24 cellular contexts compared by ENCODE assay signal in genomic region chr15:32828507-32829186, GRCh38.
A peak's percentile ranks its signal among the peaks of the same experiment; 100 is the strongest.
DNase-seq lines count a peak whose midpoint lies in the region; ATAC-seq, FAIRE-seq and TF ChIP-seq lines count a peak whose summit lies in the region.
"Had no signal": no experiment of that assay in that cellular context is flagged by ENCODE, and none has a peak within 500 bp of the region (broad histone marks: within the 10 kb centered on the region; RNA-seq: fewer than 3 reads in every experiment).

No MANE protein-coding gene starts in this region.

- no peaks in the 10 kb centered on the region for H3K9me1 ChIP-seq in keratinocyte (ENCODE audit: control insufficient read depth, extremely low read depth, insufficient read depth, low read length)

- FAIRE-seq in HTR-8/SVneo (lab: Jason Lieb, UNC) (no peak), astrocyte (lab: Jason Lieb, UNC) (peak; percentile 93), keratinocyte (lab: Jason Lieb, UNC) (no peak)
- FAIRE-seq: G401.6 had no signal

- H3K4me3 ChIP-seq in AG09309 (ENCODE audit: control insufficient read depth, low read depth, low read length) (no peak overlapping the region), astrocyte (ENCODE audit: insufficient read depth, low read depth, low read length) (peak overlapping the region; percentile 14), keratinocyte (ENCODE audit: control insufficient read depth in 2 of 3, extremely low read depth in 1 of 3, insufficient read depth in 2 of 3, low read depth in 1 of 3, low read length in 3 of 3) (no peak overlapping the region), heart right ventricle (no peak overlapping the region), MG63 (no peak overlapping the region)
- H3K4me3 ChIP-seq: HAP-1, left lung, PC-9, uterus had no signal

- H3K27ac Mint-ChIP-seq in astrocyte (ENCODE audit: unreplicated experiment): no peak overlapping the region
- H3K27ac Mint-ChIP-seq: activated CD4-positive, alpha-beta T cell treated with anti-CD3 and anti-CD28 coated beads, Interleukin-2, amount 10 ng/mL, durations not matched to agents 24 days and 14 days; activated T-helper 1 cell treated with anti-CD3 and anti-CD28 coated beads, Interleukin-12 subunit alpha, Interleukin-12 subunit beta, Interleukin-2, Interleukin-4 antibody, amounts not matched to agents 30 ng/mL and 10 ng/mL and 1 ng/mL, durations not matched to agents 14 hours and 24 hours and 36 hours; natural killer cell treated with Interleukin-12 subunit alpha and Interleukin-12 subunit beta and Interleukin-15 and Interleukin-18, amount 100 ng/mL, for 72 hours; T-helper 17 cell had no signal

- no peaks in the 10 kb centered on the region for H4K20me1 ChIP-seq in astrocyte (ENCODE audit: insufficient read depth, low read length)
- no peaks in the 10 kb centered on the region for H4K20me1 ChIP-seq in keratinocyte (ENCODE audit: control insufficient read depth, extremely low read depth, insufficient read depth, low read length)

- dilution Hi-C loops in keratinocyte (cut with MboI; ENCODE audit: extremely low pct_ligation_motif_present, low sequenced_read_pairs): loop anchor here (25.0 kb wide), 1 partner anchor 159 kb away; no protein-coding TSS in a partner anchor

- H3K36me3 ChIP-seq in astrocyte (ENCODE audit: insufficient read depth, low read length): no peaks in the 10 kb centered on the region
- no peaks in the 10 kb centered on the region for H3K36me3 ChIP-seq in keratinocyte (ENCODE audit: control insufficient read depth in 2 of 2, extremely low read depth in 1 of 2, insufficient read depth in 2 of 2, low read length in 2 of 2)
- H3K36me3 ChIP-seq in heart right ventricle: no peaks in the 10 kb centered on the region
- no peaks in the 10 kb centered on the region for H3K36me3 ChIP-seq in MG63
- H3K36me3 ChIP-seq: HAP-1, uterus had no signal

- H3K79me2 ChIP-seq in astrocyte (ENCODE audit: insufficient read depth, low read length) (no peaks in the 10 kb centered on the region), keratinocyte (ENCODE audit: control insufficient read depth, insufficient read depth, low read length) (no peaks in the 10 kb centered on the region)

- H3K27ac ChIP-seq in astrocyte (ENCODE audit: low read depth, low read length) (peak overlapping the region; percentile 88), keratinocyte (ENCODE audit: control insufficient read depth, insufficient read depth, low read length) (no peak overlapping the region), heart right ventricle (no peak overlapping the region)
- H3K27ac ChIP-seq: C4-2B, left lung, PC-9, uterus had no signal

- WGBS in heart right ventricle, 2 donors: 65 to 71% methylated on average over 6 of the region's 6 CpGs

- peak overlapping the region; percentile 49 for H3K4me2 ChIP-seq in astrocyte (ENCODE audit: low read length)
- no peak overlapping the region for H3K4me2 ChIP-seq in keratinocyte (ENCODE audit: control insufficient read depth, extremely low read depth, insufficient read depth, low read depth, low read length)
- H3K4me2 ChIP-seq: PC-9 had no signal

- H3K4me1 ChIP-seq in astrocyte (ENCODE audit: insufficient read depth, low read length) (peaks cover 40% of the 10 kb centered on the region), keratinocyte (ENCODE audit: control insufficient read depth, extremely low read depth, insufficient read depth, low read length) (peaks cover 18% of the 10 kb centered on the region), heart right ventricle (no peaks in the 10 kb centered on the region)
- H3K4me1 ChIP-seq: left lung, uterus had no signal

- H3K27me3 ChIP-seq in astrocyte (ENCODE audit: insufficient read depth, low read length) (no peaks in the 10 kb centered on the region), keratinocyte (ENCODE audit: control insufficient read depth, extremely low read depth, insufficient read depth, low read length) (no peaks in the 10 kb centered on the region), heart right ventricle (peaks cover 0 to 12% (median 0%) of the 10 kb centered on the region in 7 donors), MG63 (no peaks in the 10 kb centered on the region)
- H3K27me3 ChIP-seq: left lung, uterus had no signal

- peaks cover 57% of the 10 kb centered on the region for H3K4me1 Mint-ChIP-seq in astrocyte (ENCODE audit: low read depth, unreplicated experiment)
- H3K4me1 Mint-ChIP-seq: activated CD4-positive, alpha-beta T cell treated with anti-CD3 and anti-CD28 coated beads, Interleukin-2, amount 10 ng/mL, durations not matched to agents 24 days and 14 days; T-helper 17 cell had no signal

- intact Hi-C loops in heart right ventricle (cut with DNase I): no loop called here

- H3K36me3 Mint-ChIP-seq in astrocyte (ENCODE audit: low read depth, unreplicated experiment): peaks cover 5% of the 10 kb centered on the region
- H3K36me3 Mint-ChIP-seq: natural killer cell treated with Interleukin-12 subunit alpha and Interleukin-12 subunit beta and Interleukin-15 and Interleukin-18, amount 100 ng/mL, for 72 hours had no signal

- ATAC-seq in heart right ventricle (no peak), HG02623 (IDR thresholded peaks at IDR 0.05; ENCODE audit: unreplicated experiment) (no peak), GM21528 (IDR thresholded peaks at IDR 0.05; ENCODE audit: low FRiP score, unreplicated experiment) (no peak)
- ATAC-seq: left lung; natural killer cell treated with Interleukin-12 subunit alpha and Interleukin-12 subunit beta and Interleukin-15 and Interleukin-18, amount 100 ng/mL, for 72 hours; T-helper 17 cell had no signal

- TF ChIP-seq CTCF in AG09309 (IDR thresholded peaks at IDR 0.05; ENCODE audit: control insufficient read depth, insufficient read depth, low read depth, low read length, missing control alignments) (no peak), astrocyte (IDR thresholded peaks at IDR 0.05; ENCODE audit: insufficient read depth, low read depth, low read length) (no peak), keratinocyte (optimal IDR thresholded peaks at IDR 0.05 in 1 of 3, IDR thresholded peaks at IDR 0.05 in 1 of 3, conservative IDR thresholded peaks at IDR 0.05 in 1 of 3; ENCODE audit: extremely low read depth in 1 of 3, insufficient read depth in 2 of 3, low read length in 3 of 3) (no peak), heart right ventricle (IDR thresholded peaks at IDR 0.05) (no peak)

- H3K9me3 ChIP-seq in astrocyte (ENCODE audit: insufficient read depth, low read depth, low read length) (no peaks in the 10 kb centered on the region), keratinocyte (ENCODE audit: control insufficient read depth, low read depth, low read length) (no peaks in the 10 kb centered on the region), heart right ventricle (no peaks in the 10 kb centered on the region), MG63 (no peaks in the 10 kb centered on the region)
- H3K9me3 ChIP-seq: HAP-1, left lung, uterus had no signal

- H3K27me3 Mint-ChIP-seq in astrocyte (ENCODE audit: low read depth, unreplicated experiment): no peaks in the 10 kb centered on the region
- H3K27me3 Mint-ChIP-seq: T-helper 17 cell had no signal

- peak overlapping the region; percentile 69 for H3K9ac ChIP-seq in astrocyte (ENCODE audit: low read length)
- no peak overlapping the region for H3K9ac ChIP-seq in keratinocyte (ENCODE audit: control insufficient read depth, extremely low read depth, insufficient read depth, low read length)

- H2AFZ ChIP-seq in astrocyte (ENCODE audit: low read depth, low read length): no peak overlapping the region
- H2AFZ ChIP-seq in keratinocyte (ENCODE audit: control insufficient read depth, low read length): no peak overlapping the region
- H2AFZ ChIP-seq: PC-9 had no signal

- DNase-seq in AG09309 (ENCODE audit: low read depth) (peak; percentile 92), HTR-8/SVneo (ENCODE audit: insufficient read length, low spot score) (peak; percentile 48), astrocyte (ENCODE audit: low read depth) (peak; percentile 88), keratinocyte (ENCODE audit: low read depth, low spot score) (peak; percentile 5), heart right ventricle (no peak), MG63 (no peak)
- DNase-seq: activated CD4-positive, alpha-beta T cell treated with anti-CD3 and anti-CD28 coated beads, Interleukin-2, amount 10 ng/mL, durations not matched to agents 24 days and 14 days; amygdala; glutamatergic neuron; left lung; NCI-H446; PC-9; retina; stimulated activated CD4-positive, alpha-beta T cell treated with anti-CD3 and anti-CD28 coated beads, Interleukin-4, amount 100 ng/mL, for 4 hours; stimulated activated naive CD4-positive, alpha-beta T cell; T-helper 17 cell; uterus had no signal

- peaks cover 4% of the 10 kb centered on the region for H3K9me3 Mint-ChIP-seq in astrocyte (ENCODE audit: unreplicated experiment)
- H3K9me3 Mint-ChIP-seq: activated CD4-positive, alpha-beta T cell treated with anti-CD3 and anti-CD28 coated beads, Interleukin-2, amount 10 ng/mL, durations not matched to agents 24 days and 14 days; activated T-helper 1 cell treated with anti-CD3 and anti-CD28 coated beads, Interleukin-12 subunit alpha, Interleukin-12 subunit beta, Interleukin-2, Interleukin-4 antibody, amounts not matched to agents 30 ng/mL and 10 ng/mL and 1 ng/mL, durations not matched to agents 14 hours and 24 hours and 36 hours; natural killer cell treated with Interleukin-12 subunit alpha and Interleukin-12 subunit beta and Interleukin-15 and Interleukin-18, amount 100 ng/mL, for 72 hours had no signal

- no peak overlapping the region for H3K4me3 Mint-ChIP-seq in astrocyte (ENCODE audit: unreplicated experiment)
- H3K4me3 Mint-ChIP-seq: activated CD4-positive, alpha-beta T cell treated with anti-CD3 and anti-CD28 coated beads, Interleukin-2, amount 10 ng/mL, durations not matched to agents 24 days and 14 days; activated T-helper 1 cell treated with anti-CD3 and anti-CD28 coated beads, Interleukin-12 subunit alpha, Interleukin-12 subunit beta, Interleukin-2, Interleukin-4 antibody, amounts not matched to agents 30 ng/mL and 10 ng/mL and 1 ng/mL, durations not matched to agents 14 hours and 24 hours and 36 hours; natural killer cell treated with Interleukin-12 subunit alpha and Interleukin-12 subunit beta and Interleukin-15 and Interleukin-18, amount 100 ng/mL, for 72 hours; T-helper 17 cell had no signal

Comparison
In these comparisons a context has a peak if more than half of its experiments do, and no peak if none do; other contexts are left out.
1. DNase-seq: peak in AG09309 (single experiment), HTR-8/SVneo (single experiment), astrocyte (single experiment) and keratinocyte (single experiment); none in heart right ventricle (0 of 2) and MG63 (single experiment).